In the genomic region with DNA sequence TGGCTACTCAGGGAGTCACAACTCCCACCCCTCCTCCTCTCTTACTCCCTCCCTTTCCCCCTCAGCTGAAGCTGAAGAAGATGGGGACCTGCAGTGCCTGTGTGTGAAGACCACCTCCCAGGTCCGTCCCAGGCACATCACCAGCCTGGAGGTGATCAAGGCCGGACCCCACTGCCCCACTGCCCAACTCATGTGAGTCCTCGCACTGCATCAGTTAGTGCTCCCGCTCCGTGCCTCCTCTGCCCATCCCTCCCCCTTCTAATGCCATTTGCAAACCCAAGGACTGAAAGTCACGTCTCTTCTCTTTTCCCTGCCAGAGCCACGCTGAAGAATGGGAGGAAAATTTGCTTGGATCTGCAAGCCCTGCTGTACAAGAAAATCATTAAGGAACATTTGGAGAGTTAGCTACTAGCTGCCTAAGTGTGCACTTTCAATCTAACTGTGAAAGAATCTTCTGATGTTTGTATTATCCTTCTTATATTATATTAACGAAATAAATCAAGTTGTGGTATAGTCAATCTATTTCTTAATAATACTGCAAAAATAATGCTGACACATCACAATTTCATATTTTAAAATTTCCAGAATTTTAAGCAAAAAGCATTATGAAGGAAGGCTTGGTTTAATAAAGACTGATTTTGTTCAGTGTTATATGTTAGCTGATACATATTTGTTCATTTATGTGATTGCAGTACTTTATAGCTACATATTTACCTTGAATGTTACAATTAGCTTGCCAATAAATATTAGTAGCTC, we compare ENCODE assay signal across 21 cellular contexts. TPM values are rescaled to one million over a fixed set of nuclear protein-coding genes. Genes with fewer than 3 reads are reported as not detected.
DNase-seq lines count a peak whose midpoint lies in the region; ATAC-seq and TF ChIP-seq lines count a peak whose summit lies in the region.
"Had no signal": no experiment of that assay in that cellular context is flagged by ENCODE, and none has a peak within 500 bp of the region (broad histone marks: within the 10 kb centered on the region; RNA-seq: fewer than 3 reads in every experiment).

No MANE protein-coding gene starts in this region.

- no peaks in the 10 kb centered on the region for H3K9me3 ChIP-seq in left ventricle myocardium inferior (replicated peaks)
- H3K9me3 ChIP-seq in duodenal mucosa (ENCODE audit: control insufficient read depth in 1 of 2, low read length in 2 of 2) = no peaks in the 10 kb centered on the region
- H3K9me3 ChIP-seq in neural progenitor cell (ENCODE audit: low read depth) = no peaks in the 10 kb centered on the region
- H3K9me3 ChIP-seq in colonic mucosa = no peaks in the 10 kb centered on the region
- H3K9me3 ChIP-seq: gastroesophageal sphincter had no signal

- no peak for ATAC-seq in left ventricle myocardium superior
- ATAC-seq: gastroesophageal sphincter had no signal

- no peak for TF ChIP-seq CTCF in left ventricle myocardium inferior (IDR thresholded peaks at IDR 0.05; ENCODE audit: borderline replicate concordance)
- no peak for TF ChIP-seq CTCF in neural progenitor cell (IDR thresholded peaks at IDR 0.05)
- no peak for TF ChIP-seq CTCF in colonic mucosa (IDR thresholded peaks at IDR 0.05)

- H3K27me3 Mint-ChIP-seq in neural progenitor cell (ENCODE audit: insufficient read depth, low read depth) = no peaks in the 10 kb centered on the region
- peaks cover 18% of the 10 kb centered on the region for H3K27me3 Mint-ChIP-seq in activated T-helper 1 cell treated with anti-CD3 and anti-CD28 coated beads, Interleukin-12 subunit alpha, Interleukin-12 subunit beta, Interleukin-2, Interleukin-4 antibody, amounts not matched to agents 30 ng/mL and 10 ng/mL and 1 ng/mL, durations not matched to agents 14 hours and 24 hours and 36 hours (ENCODE audit: insufficient read depth)

- H3K4me3 ChIP-seq in left ventricle myocardium inferior (peak overlapping the region; percentile 40), duodenal mucosa (ENCODE audit: low read depth in 1 of 2, low read length in 2 of 2) (peak overlapping the region; percentile 44 to 48), neural progenitor cell (peak overlapping the region; percentile 3), colonic mucosa (no peak overlapping the region)
- H3K4me3 ChIP-seq: BLaER1 treated with 17β-estradiol and CSF1 and Interleukin-3, amounts not matched to agents 10 nM and 100 nM; gastroesophageal sphincter; PC-9 had no signal

- no peaks in the 10 kb centered on the region for H3K36me3 Mint-ChIP-seq in neural progenitor cell
- H3K36me3 Mint-ChIP-seq in activated T-helper 1 cell treated with anti-CD3 and anti-CD28 coated beads, Interleukin-12 subunit alpha, Interleukin-12 subunit beta, Interleukin-2, Interleukin-4 antibody, amounts not matched to agents 30 ng/mL and 10 ng/mL and 1 ng/mL, durations not matched to agents 14 hours and 24 hours and 36 hours (ENCODE audit: low read depth) = no peaks in the 10 kb centered on the region
- H3K36me3 Mint-ChIP-seq: T-cell had no signal

- no peaks in the 10 kb centered on the region for H3F3A ChIP-seq in neural progenitor cell (ENCODE audit: low read depth)

- peak overlapping the region; percentile 53 for H3K27ac Mint-ChIP-seq in neural progenitor cell
- H3K27ac Mint-ChIP-seq in activated T-helper 1 cell treated with anti-CD3 and anti-CD28 coated beads, Interleukin-12 subunit alpha, Interleukin-12 subunit beta, Interleukin-2, Interleukin-4 antibody, amounts not matched to agents 30 ng/mL and 10 ng/mL and 1 ng/mL, durations not matched to agents 14 hours and 24 hours and 36 hours = no peak overlapping the region
- H3K27ac Mint-ChIP-seq: activated CD4-positive, alpha-beta T cell treated with anti-CD3 and anti-CD28 coated beads, Interleukin-2, amount 10 ng/mL, durations not matched to agents 24 days and 14 days; nephron; T-cell had no signal

- H3K4me1 ChIP-seq in left ventricle myocardium inferior (peaks cover 7% of the 10 kb centered on the region), duodenal mucosa (ENCODE audit: control insufficient read depth in 1 of 2, insufficient read depth in 2 of 2, low read length in 2 of 2) (peaks cover 6 to 8% of the 10 kb centered on the region in 2 donors), neural progenitor cell (no peaks in the 10 kb centered on the region), colonic mucosa (no peaks in the 10 kb centered on the region)
- H3K4me1 ChIP-seq: gastroesophageal sphincter had no signal

- no peaks in the 10 kb centered on the region for H3K4me1 Mint-ChIP-seq in neural progenitor cell
- no peaks in the 10 kb centered on the region for H3K4me1 Mint-ChIP-seq in activated T-helper 1 cell treated with anti-CD3 and anti-CD28 coated beads, Interleukin-12 subunit alpha, Interleukin-12 subunit beta, Interleukin-2, Interleukin-4 antibody, amounts not matched to agents 30 ng/mL and 10 ng/mL and 1 ng/mL, durations not matched to agents 14 hours and 24 hours and 36 hours (ENCODE audit: low read depth)
- H3K4me1 Mint-ChIP-seq: activated CD4-positive, alpha-beta T cell treated with anti-CD3 and anti-CD28 coated beads, Interleukin-2, amount 10 ng/mL, durations not matched to agents 24 days and 14 days; T-cell had no signal

- no peaks in the 10 kb centered on the region for H3K79me2 ChIP-seq in neural progenitor cell (ENCODE audit: low read depth)

- H3K9ac ChIP-seq in duodenal mucosa (ENCODE audit: low read depth in 1 of 2, low read length in 2 of 2) = no peak overlapping the region
- no peak overlapping the region for H3K9ac ChIP-seq in neural progenitor cell
- no peak overlapping the region for H3K9ac ChIP-seq in colonic mucosa (ENCODE audit: low read depth in 2 of 2, low read length in 2 of 2)
- H3K9ac ChIP-seq: BLaER1 treated with 17β-estradiol and CSF1 and Interleukin-3, amounts not matched to agents 10 nM and 100 nM had no signal

- H3K27me3 ChIP-seq in left ventricle myocardium inferior (ENCODE audit: low read depth) (peaks cover 31% of the 10 kb centered on the region), duodenal mucosa (ENCODE audit: control insufficient read depth in 1 of 2, insufficient read depth in 2 of 2, low read length in 2 of 2) (peaks cover 0 to 3% of the 10 kb centered on the region in 2 donors), neural progenitor cell (peaks cover 26% of the 10 kb centered on the region), colonic mucosa (no peaks in the 10 kb centered on the region)
- H3K27me3 ChIP-seq: BLaER1 treated with 17β-estradiol and CSF1 and Interleukin-3, amounts not matched to agents 10 nM and 100 nM had no signal

- H3K36me3 ChIP-seq in left ventricle myocardium inferior = no peaks in the 10 kb centered on the region
- H3K36me3 ChIP-seq in duodenal mucosa (ENCODE audit: control insufficient read depth in 1 of 2, insufficient read depth in 2 of 2, low read length in 2 of 2) = no peaks in the 10 kb centered on the region
- H3K36me3 ChIP-seq in neural progenitor cell = no peaks in the 10 kb centered on the region
- no peaks in the 10 kb centered on the region for H3K36me3 ChIP-seq in colonic mucosa
- H3K36me3 ChIP-seq: gastroesophageal sphincter had no signal

- no peaks in the 10 kb centered on the region for H4K20me1 ChIP-seq in neural progenitor cell (ENCODE audit: low read depth)
- H4K20me1 ChIP-seq: BLaER1 treated with 17β-estradiol and CSF1 and Interleukin-3, amounts not matched to agents 10 nM and 100 nM had no signal

- peak overlapping the region; percentile 30 for H3K4me2 ChIP-seq in neural progenitor cell
- H3K4me2 ChIP-seq: PC-9 had no signal

- no peaks in the 10 kb centered on the region for H3K9me3 Mint-ChIP-seq in neural progenitor cell
- H3K9me3 Mint-ChIP-seq in activated T-helper 1 cell treated with anti-CD3 and anti-CD28 coated beads, Interleukin-12 subunit alpha, Interleukin-12 subunit beta, Interleukin-2, Interleukin-4 antibody, amounts not matched to agents 30 ng/mL and 10 ng/mL and 1 ng/mL, durations not matched to agents 14 hours and 24 hours and 36 hours = no peaks in the 10 kb centered on the region
- H3K9me3 Mint-ChIP-seq: activated CD4-positive, alpha-beta T cell treated with anti-CD3 and anti-CD28 coated beads, Interleukin-2, amount 10 ng/mL, durations not matched to agents 24 days and 14 days; nephron; T-cell had no signal

- no peak overlapping the region for H2AFZ ChIP-seq in neural progenitor cell (replicated peaks)
- H2AFZ ChIP-seq: PC-9 had no signal

- no peak for DNase-seq in left ventricle myocardium inferior
- no peak for DNase-seq in left ventricle myocardium superior
- DNase-seq in neural progenitor cell (ENCODE audit: low spot score) = no peak
- no peak for DNase-seq in activated T-helper 1 cell treated with anti-CD3 and anti-CD28 coated beads, Interleukin-12 subunit alpha, Interleukin-12 subunit beta, Interleukin-2, Interleukin-4 antibody, amounts not matched to agents 30 ng/mL and 10 ng/mL and 1 ng/mL, durations not matched to agents 14 hours and 24 hours and 36 hours (ENCODE audit: low spot score)
- no peak for DNase-seq in colonic mucosa
- no peak for DNase-seq in activated gamma-delta T cell treated with Interleukin-2 at 50 U/mL for 16 hours
- no peak for DNase-seq in NCI-H774 (lab: John Stamatoyannopoulos, UW)
- DNase-seq: activated CD4-positive, alpha-beta T cell treated with anti-CD3 and anti-CD28 coated beads, Interleukin-2, amount 10 ng/mL, durations not matched to agents 24 days and 14 days; left cardiac atrium; NCI-H1048; NCI-H345; PC-9; stimulated activated CD4-positive, alpha-beta T cell treated with anti-CD3 and anti-CD28 coated beads, Interleukin-4, amount 100 ng/mL, for 1 hour; T-cell had no signal

- intact Hi-C loops in left ventricle myocardium inferior (cut with micrococcal nuclease) (no loop called here), left ventricle myocardium superior (cut with micrococcal nuclease) (no loop called here), colonic mucosa (cut with DNase I) (no loop called here)
- intact Hi-C loops in activated T-helper 1 cell treated with anti-CD3 and anti-CD28 coated beads, Interleukin-12 subunit alpha, Interleukin-12 subunit beta, Interleukin-2, Interleukin-4 antibody, amounts not matched to agents 30 ng/mL and 10 ng/mL and 1 ng/mL, durations not matched to agents 14 hours and 24 hours and 36 hours (cut with micrococcal nuclease) = no loop called here

- H3K27ac ChIP-seq in left ventricle myocardium inferior (replicated peaks) (no peak overlapping the region), duodenal mucosa (ENCODE audit: low read depth, low read length) (no peak overlapping the region), neural progenitor cell (no peak overlapping the region), colonic mucosa (no peak overlapping the region)
- H3K27ac ChIP-seq: BLaER1 treated with 17β-estradiol and CSF1 and Interleukin-3, amounts not matched to agents 10 nM and 100 nM; gastroesophageal sphincter; PC-9 had no signal

- no peak overlapping the region for H3K4me3 Mint-ChIP-seq in neural progenitor cell
- H3K4me3 Mint-ChIP-seq in activated T-helper 1 cell treated with anti-CD3 and anti-CD28 coated beads, Interleukin-12 subunit alpha, Interleukin-12 subunit beta, Interleukin-2, Interleukin-4 antibody, amounts not matched to agents 30 ng/mL and 10 ng/mL and 1 ng/mL, durations not matched to agents 14 hours and 24 hours and 36 hours = no peak overlapping the region
- H3K4me3 Mint-ChIP-seq: activated CD4-positive, alpha-beta T cell treated with anti-CD3 and anti-CD28 coated beads, Interleukin-2, amount 10 ng/mL, durations not matched to agents 24 days and 14 days; nephron; T-cell had no signal

RNA-seq across cellular contexts. Expression of a gene that starts 0.8 kb away (rescaled TPM):
- not detected for total RNA-seq in left ventricle myocardium inferior
- not detected for total RNA-seq in left ventricle myocardium superior
- total RNA-seq in neural progenitor cell (ENCODE audit: low replicate concordance) = not detected in 2 replicates
- not detected in 2 replicates for total RNA-seq in activated T-helper 1 cell treated with anti-CD3 and anti-CD28 coated beads, Interleukin-12 subunit alpha, Interleukin-12 subunit beta, Interleukin-2, Interleukin-4 antibody, amounts not matched to agents 30 ng/mL and 10 ng/mL and 1 ng/mL, durations not matched to agents 14 hours and 24 hours and 36 hours
- not detected for total RNA-seq in colonic mucosa
- total RNA-seq: A172; activated CD4-positive, alpha-beta T cell treated with anti-CD3 and anti-CD28 coated beads, Interleukin-2, amount 10 ng/mL, durations not matched to agents 24 days and 14 days; dermis microvascular lymphatic vessel endothelial cell; gastroesophageal sphincter; left cardiac atrium; PC-9; posterior vena cava had no signal

RNA-seq across cellular contexts. Expression of a gene that starts 15.3 kb away (rescaled TPM):
- 0.55 TPM for total RNA-seq in left ventricle myocardium inferior
- total RNA-seq in left ventricle myocardium superior = 3.0 TPM
- total RNA-seq in neural progenitor cell (ENCODE audit: low replicate concordance) = not detected in 2 replicates
- not detected in 2 replicates for total RNA-seq in activated T-helper 1 cell treated with anti-CD3 and anti-CD28 coated beads, Interleukin-12 subunit alpha, Interleukin-12 subunit beta, Interleukin-2, Interleukin-4 antibody, amounts not matched to agents 30 ng/mL and 10 ng/mL and 1 ng/mL, durations not matched to agents 14 hours and 24 hours and 36 hours
- 10 to 100 TPM in 1 of 2 donors, 1 to 10 TPM in 1; 8.4 to 19.6 TPM for total RNA-seq in colonic mucosa
- total RNA-seq: A172; activated CD4-positive, alpha-beta T cell treated with anti-CD3 and anti-CD28 coated beads, Interleukin-2, amount 10 ng/mL, durations not matched to agents 24 days and 14 days; T-cell had no signal

RNA-seq across cellular contexts. Expression of a gene that starts 17.4 kb away (rescaled TPM):
- total RNA-seq in left ventricle myocardium inferior (not detected), left ventricle myocardium superior (0.30 TPM), neural progenitor cell (ENCODE audit: low replicate concordance) (0.71 and 1.5 TPM in 2 replicates), colonic mucosa (under 1 TPM; 0.32 to 0.42 TPM)
- not detected in 2 replicates for total RNA-seq in activated T-helper 1 cell treated with anti-CD3 and anti-CD28 coated beads, Interleukin-12 subunit alpha, Interleukin-12 subunit beta, Interleukin-2, Interleukin-4 antibody, amounts not matched to agents 30 ng/mL and 10 ng/mL and 1 ng/mL, durations not matched to agents 14 hours and 24 hours and 36 hours
- total RNA-seq: A172; activated CD4-positive, alpha-beta T cell treated with anti-CD3 and anti-CD28 coated beads, Interleukin-2, amount 10 ng/mL, durations not matched to agents 24 days and 14 days; PC-9; posterior vena cava; T-cell had no signal
